1 cellular context compared by ENCODE assay signal in the genomic region with DNA sequence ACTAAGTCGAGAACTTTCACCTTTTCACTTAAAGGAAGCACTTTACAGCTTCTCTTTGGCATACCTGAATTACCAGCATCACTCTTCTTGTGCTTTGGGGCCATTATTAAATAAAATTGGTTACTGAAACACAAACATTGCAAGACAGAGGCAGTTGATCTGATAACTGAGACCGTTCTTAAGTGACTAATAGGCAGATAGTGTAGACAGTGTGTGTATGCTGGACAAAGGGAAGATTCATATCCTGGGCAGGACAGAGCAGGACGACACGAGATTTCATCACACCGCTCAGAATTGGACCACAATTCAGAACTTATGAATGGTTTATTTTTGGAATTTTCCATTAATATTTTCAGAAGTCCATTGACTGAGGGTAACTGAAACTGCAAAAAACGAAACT.
TF ChIP-seq lines count a peak whose summit lies in the region.

No MANE protein-coding gene starts in this region.

TF ChIP-seq in GM12878, 131 proteins besides CTCF, POLR2A, EP300 and RAD21 (continued from another document):
- TF ChIP-seq, protein P1, sequence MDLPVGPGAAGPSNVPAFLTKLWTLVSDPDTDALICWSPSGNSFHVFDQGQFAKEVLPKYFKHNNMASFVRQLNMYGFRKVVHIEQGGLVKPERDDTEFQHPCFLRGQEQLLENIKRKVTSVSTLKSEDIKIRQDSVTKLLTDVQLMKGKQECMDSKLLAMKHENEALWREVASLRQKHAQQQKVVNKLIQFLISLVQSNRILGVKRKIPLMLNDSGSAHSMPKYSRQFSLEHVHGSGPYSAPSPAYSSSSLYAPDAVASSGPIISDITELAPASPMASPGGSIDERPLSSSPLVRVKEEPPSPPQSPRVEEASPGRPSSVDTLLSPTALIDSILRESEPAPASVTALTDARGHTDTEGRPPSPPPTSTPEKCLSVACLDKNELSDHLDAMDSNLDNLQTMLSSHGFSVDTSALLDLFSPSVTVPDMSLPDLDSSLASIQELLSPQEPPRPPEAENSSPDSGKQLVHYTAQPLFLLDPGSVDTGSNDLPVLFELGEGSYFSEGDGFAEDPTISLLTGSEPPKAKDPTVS (IDR thresholded peaks at IDR 0.05; ENCODE audit: low read depth, low read length) = no peak
- TF ChIP-seq ESRRA (IDR thresholded peaks at IDR 0.05; ENCODE audit: low read length) = no peak
- no peak for TF ChIP-seq JUNB (IDR thresholded peaks at IDR 0.05)
- no peak for TF ChIP-seq YBX1 (IDR thresholded peaks at IDR 0.05)
- TF ChIP-seq MEF2B (IDR thresholded peaks at IDR 0.05; ENCODE audit: partially characterized antibody, poor library complexity, severe bottlenecking) = no peak
